1 cellular context compared by ENCODE assay signal in the genomic region with DNA sequence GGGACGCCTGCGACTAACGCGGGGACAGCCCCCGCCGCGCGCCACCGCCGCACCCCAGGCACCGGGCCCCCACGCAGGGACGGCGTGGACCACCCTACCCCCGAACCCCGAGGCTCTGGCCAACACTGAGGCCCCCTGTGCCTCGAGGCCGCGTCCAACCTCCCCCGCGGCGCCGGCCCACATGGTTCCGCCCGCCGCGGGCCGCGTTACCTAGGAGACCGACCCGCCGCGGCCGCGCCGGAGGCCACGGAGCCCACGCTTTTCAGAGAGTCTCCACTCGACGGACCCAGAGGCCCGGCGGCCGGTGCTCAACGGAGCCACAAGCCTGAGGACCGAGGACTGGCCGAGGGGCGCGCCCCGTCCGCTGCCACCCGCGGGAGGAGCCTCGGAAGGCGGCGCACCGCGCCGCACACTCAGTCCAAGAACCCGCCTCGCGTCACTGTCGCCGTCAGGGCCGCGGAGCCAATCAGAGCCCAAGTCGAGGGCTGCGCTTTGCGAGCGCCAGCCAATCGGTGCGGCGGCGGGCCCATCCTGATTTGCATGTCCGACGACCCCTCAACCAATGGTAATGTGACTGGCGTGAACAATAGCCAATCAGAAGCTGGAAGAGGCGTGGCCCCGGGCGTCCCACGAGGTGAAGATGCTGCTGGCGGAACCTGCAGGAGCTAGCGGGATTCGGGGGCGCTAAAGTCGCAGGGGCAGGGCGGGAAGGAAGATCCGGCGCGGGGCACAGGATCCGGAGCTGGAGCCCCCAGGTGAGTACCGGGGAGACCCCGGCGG.
TF ChIP-seq lines count a peak whose summit lies in the region.

TSS of gene NPHP4 (minus strand) at position 392 of the 780 bp plus-strand sequence. CDS start 6,136 bp downstream, outside the sequence.

TF ChIP-seq in HepG2, 621 proteins besides CTCF, POLR2A, EP300 and RAD21 (continued from another document and continues in another):
- no peak for TF ChIP-seq IRF1 (CRISPR knock-in tag; IDR thresholded peaks at IDR 0.05; ENCODE audit: low read depth)
- TF ChIP-seq ZNF253 (CRISPR knock-in tag; IDR thresholded peaks at IDR 0.05; ENCODE audit: borderline replicate concordance) = no peak
- peak; percentile 41 for TF ChIP-seq ZNF263 (CRISPR knock-in tag; IDR thresholded peaks at IDR 0.05)
- TF ChIP-seq, protein P1, sequence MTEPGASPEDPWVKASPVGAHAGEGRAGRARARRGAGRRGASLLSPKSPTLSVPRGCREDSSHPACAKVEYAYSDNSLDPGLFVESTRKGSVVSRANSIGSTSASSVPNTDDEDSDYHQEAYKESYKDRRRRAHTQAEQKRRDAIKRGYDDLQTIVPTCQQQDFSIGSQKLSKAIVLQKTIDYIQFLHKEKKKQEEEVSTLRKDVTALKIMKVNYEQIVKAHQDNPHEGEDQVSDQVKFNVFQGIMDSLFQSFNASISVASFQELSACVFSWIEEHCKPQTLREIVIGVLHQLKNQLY (CRISPR knock-in tag; IDR thresholded peaks at IDR 0.05) = no peak
- TF ChIP-seq PHB2 (IDR thresholded peaks at IDR 0.05; ENCODE audit: partially characterized antibody) = no peak
- TF ChIP-seq JARID2 (CRISPR knock-in tag; IDR thresholded peaks at IDR 0.05; ENCODE audit: insufficient replicate concordance) = no peak
- no peak for TF ChIP-seq MIER2 (CRISPR knock-in tag; IDR thresholded peaks at IDR 0.05)
- TF ChIP-seq ETV5 (CRISPR knock-in tag; IDR thresholded peaks at IDR 0.05; ENCODE audit: borderline replicate concordance) = no peak
- TF ChIP-seq TAF1 (CRISPR knock-in tag; IDR thresholded peaks at IDR 0.05) = peak; percentile 51
- TF ChIP-seq HNRNPL (IDR thresholded peaks at IDR 0.05; ENCODE audit: low read depth, low read length) = 0 out of 2 replicates have a peak, but pooled peaks have one; percentile 46
- no peak for TF ChIP-seq RARG (CRISPR knock-in tag; IDR thresholded peaks at IDR 0.05; ENCODE audit: low read depth)
- TF ChIP-seq ZNF746 (CRISPR knock-in tag; IDR thresholded peaks at IDR 0.05) = no peak; the same call in 1 of the 2 replicates
- TF ChIP-seq DDIT3 (CRISPR knock-in tag; IDR thresholded peaks at IDR 0.05) = no peak
- 0 out of 2 replicates have a peak, but pooled peaks have one; percentile 19 for TF ChIP-seq HNF4A (CRISPR knock-in tag; IDR thresholded peaks at IDR 0.05)
- TF ChIP-seq ZNF672 (CRISPR knock-in tag; IDR thresholded peaks at IDR 0.05) = no peak
- no peak for TF ChIP-seq NCOA5 (CRISPR knock-in tag; IDR thresholded peaks at IDR 0.05)
- no peak for TF ChIP-seq SYNCRIP (IDR thresholded peaks at IDR 0.05; ENCODE audit: insufficient read depth, low read depth, low read length)
- no peak for TF ChIP-seq MTA1 (CRISPR knock-in tag; IDR thresholded peaks at IDR 0.05; ENCODE audit: borderline replicate concordance)
- no peak for TF ChIP-seq TCF7L2 (IDR thresholded peaks at IDR 0.05; ENCODE audit: low read depth, low read length)
- TF ChIP-seq DBP (CRISPR knock-in tag; IDR thresholded peaks at IDR 0.05; ENCODE audit: not compliant biosample characterization) = no peak
- no peak for TF ChIP-seq ZNF569 (CRISPR knock-in tag; IDR thresholded peaks at IDR 0.05; ENCODE audit: borderline replicate concordance)
- no peak for TF ChIP-seq ZNF547 (CRISPR knock-in tag; IDR thresholded peaks at IDR 0.05)
- no peak for TF ChIP-seq ZFP36L1 (CRISPR knock-in tag; IDR thresholded peaks at IDR 0.05)
- peak; percentile 54; the same call in 1 of the 2 replicates for TF ChIP-seq ZBTB34 (CRISPR knock-in tag; IDR thresholded peaks at IDR 0.05)
- no peak for TF ChIP-seq ZNF616 (CRISPR knock-in tag; IDR thresholded peaks at IDR 0.05; ENCODE audit: low read depth)
- TF ChIP-seq ARNT (IDR thresholded peaks at IDR 0.05) = no peak
- TF ChIP-seq CEBPG (CRISPR knock-in tag; IDR thresholded peaks at IDR 0.05) = no peak
- no peak for TF ChIP-seq GATAD2A (CRISPR knock-in tag; IDR thresholded peaks at IDR 0.05)
- no peak for TF ChIP-seq MTF1 (CRISPR knock-in tag; IDR thresholded peaks at IDR 0.05)
- TF ChIP-seq, protein P2, sequence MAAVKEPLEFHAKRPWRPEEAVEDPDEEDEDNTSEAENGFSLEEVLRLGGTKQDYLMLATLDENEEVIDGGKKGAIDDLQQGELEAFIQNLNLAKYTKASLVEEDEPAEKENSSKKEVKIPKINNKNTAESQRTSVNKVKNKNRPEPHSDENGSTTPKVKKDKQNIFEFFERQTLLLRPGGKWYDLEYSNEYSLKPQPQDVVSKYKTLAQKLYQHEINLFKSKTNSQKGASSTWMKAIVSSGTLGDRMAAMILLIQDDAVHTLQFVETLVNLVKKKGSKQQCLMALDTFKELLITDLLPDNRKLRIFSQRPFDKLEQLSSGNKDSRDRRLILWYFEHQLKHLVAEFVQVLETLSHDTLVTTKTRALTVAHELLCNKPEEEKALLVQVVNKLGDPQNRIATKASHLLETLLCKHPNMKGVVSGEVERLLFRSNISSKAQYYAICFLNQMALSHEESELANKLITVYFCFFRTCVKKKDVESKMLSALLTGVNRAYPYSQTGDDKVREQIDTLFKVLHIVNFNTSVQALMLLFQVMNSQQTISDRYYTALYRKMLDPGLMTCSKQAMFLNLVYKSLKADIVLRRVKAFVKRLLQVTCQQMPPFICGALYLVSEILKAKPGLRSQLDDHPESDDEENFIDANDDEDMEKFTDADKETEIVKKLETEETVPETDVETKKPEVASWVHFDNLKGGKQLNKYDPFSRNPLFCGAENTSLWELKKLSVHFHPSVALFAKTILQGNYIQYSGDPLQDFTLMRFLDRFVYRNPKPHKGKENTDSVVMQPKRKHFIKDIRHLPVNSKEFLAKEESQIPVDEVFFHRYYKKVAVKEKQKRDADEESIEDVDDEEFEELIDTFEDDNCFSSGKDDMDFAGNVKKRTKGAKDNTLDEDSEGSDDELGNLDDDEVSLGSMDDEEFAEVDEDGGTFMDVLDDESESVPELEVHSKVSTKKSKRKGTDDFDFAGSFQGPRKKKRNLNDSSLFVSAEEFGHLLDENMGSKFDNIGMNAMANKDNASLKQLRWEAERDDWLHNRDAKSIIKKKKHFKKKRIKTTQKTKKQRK (IDR thresholded peaks at IDR 0.05; ENCODE audit: low read length) = no peak
- no peak for TF ChIP-seq ZSCAN9 (CRISPR knock-in tag; IDR thresholded peaks at IDR 0.05; ENCODE audit: borderline replicate concordance)
- TF ChIP-seq, protein P3, sequence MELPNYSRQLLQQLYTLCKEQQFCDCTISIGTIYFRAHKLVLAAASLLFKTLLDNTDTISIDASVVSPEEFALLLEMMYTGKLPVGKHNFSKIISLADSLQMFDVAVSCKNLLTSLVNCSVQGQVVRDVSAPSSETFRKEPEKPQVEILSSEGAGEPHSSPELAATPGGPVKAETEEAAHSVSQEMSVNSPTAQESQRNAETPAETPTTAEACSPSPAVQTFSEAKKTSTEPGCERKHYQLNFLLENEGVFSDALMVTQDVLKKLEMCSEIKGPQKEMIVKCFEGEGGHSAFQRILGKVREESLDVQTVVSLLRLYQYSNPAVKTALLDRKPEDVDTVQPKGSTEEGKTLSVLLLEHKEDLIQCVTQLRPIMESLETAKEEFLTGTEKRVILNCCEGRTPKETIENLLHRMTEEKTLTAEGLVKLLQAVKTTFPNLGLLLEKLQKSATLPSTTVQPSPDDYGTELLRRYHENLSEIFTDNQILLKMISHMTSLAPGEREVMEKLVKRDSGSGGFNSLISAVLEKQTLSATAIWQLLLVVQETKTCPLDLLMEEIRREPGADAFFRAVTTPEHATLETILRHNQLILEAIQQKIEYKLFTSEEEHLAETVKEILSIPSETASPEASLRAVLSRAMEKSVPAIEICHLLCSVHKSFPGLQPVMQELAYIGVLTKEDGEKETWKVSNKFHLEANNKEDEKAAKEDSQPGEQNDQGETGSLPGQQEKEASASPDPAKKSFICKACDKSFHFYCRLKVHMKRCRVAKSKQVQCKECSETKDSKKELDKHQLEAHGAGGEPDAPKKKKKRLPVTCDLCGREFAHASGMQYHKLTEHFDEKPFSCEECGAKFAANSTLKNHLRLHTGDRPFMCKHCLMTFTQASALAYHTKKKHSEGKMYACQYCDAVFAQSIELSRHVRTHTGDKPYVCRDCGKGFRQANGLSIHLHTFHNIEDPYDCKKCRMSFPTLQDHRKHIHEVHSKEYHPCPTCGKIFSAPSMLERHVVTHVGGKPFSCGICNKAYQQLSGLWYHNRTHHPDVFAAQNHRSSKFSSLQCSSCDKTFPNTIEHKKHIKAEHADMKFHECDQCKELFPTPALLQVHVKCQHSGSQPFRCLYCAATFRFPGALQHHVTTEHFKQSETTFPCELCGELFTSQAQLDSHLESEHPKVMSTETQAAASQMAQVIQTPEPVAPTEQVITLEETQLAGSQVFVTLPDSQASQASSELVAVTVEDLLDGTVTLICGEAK (IDR thresholded peaks at IDR 0.05) = no peak
- TF ChIP-seq, protein P3 (CRISPR knock-in tag; IDR thresholded peaks at IDR 0.05) = 0 out of 2 replicates have a peak, but pooled peaks have one; percentile 26
- no peak for TF ChIP-seq ATAD3A (CRISPR knock-in tag; IDR thresholded peaks at IDR 0.05)
- TF ChIP-seq ZNF317 (CRISPR knock-in tag; IDR thresholded peaks at IDR 0.05) = no peak
- TF ChIP-seq REPIN1 (CRISPR knock-in tag; IDR thresholded peaks at IDR 0.05; ENCODE audit: borderline replicate concordance, low read depth) = 0 out of 2 replicates have a peak, but pooled peaks have one; percentile 27
- peak; percentile 28; the same call in 1 of the 2 replicates for TF ChIP-seq ZNF556 (CRISPR knock-in tag; IDR thresholded peaks at IDR 0.05; ENCODE audit: borderline replicate concordance)
- no peak for TF ChIP-seq MZF1 (CRISPR knock-in tag; IDR thresholded peaks at IDR 0.05; ENCODE audit: borderline replicate concordance)
- TF ChIP-seq SOX13 (IDR thresholded peaks at IDR 0.05) = no peak
- TF ChIP-seq SOX13 (CRISPR knock-in tag; conservative IDR thresholded peaks at IDR 0.05 in 1 of 2, IDR thresholded peaks at IDR 0.05 in 1 of 2) = no peak
- TF ChIP-seq, protein P4, sequence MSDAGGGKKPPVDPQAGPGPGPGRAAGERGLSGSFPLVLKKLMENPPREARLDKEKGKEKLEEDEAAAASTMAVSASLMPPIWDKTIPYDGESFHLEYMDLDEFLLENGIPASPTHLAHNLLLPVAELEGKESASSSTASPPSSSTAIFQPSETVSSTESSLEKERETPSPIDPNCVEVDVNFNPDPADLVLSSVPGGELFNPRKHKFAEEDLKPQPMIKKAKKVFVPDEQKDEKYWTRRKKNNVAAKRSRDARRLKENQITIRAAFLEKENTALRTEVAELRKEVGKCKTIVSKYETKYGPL (CRISPR knock-in tag; IDR thresholded peaks at IDR 0.05) = no peak
- TF ChIP-seq ZNF781 (CRISPR knock-in tag; IDR thresholded peaks at IDR 0.05; ENCODE audit: borderline replicate concordance, not compliant biosample characterization) = peak; percentile 39
- peak; percentile 81 for TF ChIP-seq RFX1 (IDR thresholded peaks at IDR 0.05)
- no peak for TF ChIP-seq ZNF468 (CRISPR knock-in tag; IDR thresholded peaks at IDR 0.05)
- TF ChIP-seq POLR2AphosphoS5 (IDR thresholded peaks at IDR 0.05; ENCODE audit: low read depth, low read length) = peak; percentile 32; the same call in 1 of the 2 replicates
- TF ChIP-seq ZFP37 (CRISPR knock-in tag; IDR thresholded peaks at IDR 0.05; ENCODE audit: borderline replicate concordance) = no peak
